Comparison of ENCODE assay signal across 18 cellular contexts in genomic region chr12:3553681-3554546, GRCh38.
DNase-seq lines count a peak whose midpoint lies in the region; ATAC-seq, FAIRE-seq and TF ChIP-seq lines count a peak whose summit lies in the region.
"Had no signal": no experiment of that assay in that cellular context is flagged by ENCODE, and none has a peak within 500 bp of the region (broad histone marks: within the 10 kb centered on the region; RNA-seq: fewer than 3 reads in every experiment).

No MANE protein-coding gene starts in this region.

- FAIRE-seq in urothelium cell line (lab: Jason Lieb, UNC): no peak

- peak; percentile 58 for DNase-seq in activated effector memory CD4-positive, alpha-beta T cell treated with anti-CD3 and anti-CD28 coated beads, Interleukin-2, amount 50 U/mL, for 16 hours
- no peak for DNase-seq in activated effector memory CD4-positive, alpha-beta T cell treated with Interleukin-2 at 50 U/mL for 16 hours
- DNase-seq in NOMO-1 treated with dmso at 0.1 percent for 144 hours (lab: John Stamatoyannopoulos, UW; ENCODE audit: unreplicated experiment): peak; percentile 11
- DNase-seq in endothelial cell (ENCODE audit: low spot score): peak; percentile 51
- DNase-seq in urothelium cell line (ENCODE audit: low spot score): peak; percentile 29
- no peak for DNase-seq in activated naive CD4-positive, alpha-beta T cell treated with anti-CD3 and anti-CD28 coated beads, Interleukin-2, amount 50 U/mL, for 72 hours (ENCODE audit: low spot score in 2 of 2)
- no peak for DNase-seq in ecto neural progenitor cell (ENCODE audit: low spot score)
- no peak for DNase-seq in naive thymus-derived CD4-positive, alpha-beta T cell
- DNase-seq: CD8-positive, alpha-beta memory T cell; effector CD8-positive, alpha-beta T cell; lower lobe of right lung; MM.1S; PC-3; right cardiac atrium; stimulated activated CD4-positive, alpha-beta T cell treated with anti-CD3 and anti-CD28 coated beads, Interleukin-2, amount 100 ng/mL, for 24 hours had no signal

- H3K36me3 ChIP-seq in naive thymus-derived CD4-positive, alpha-beta T cell (ENCODE audit: control insufficient read depth in 2 of 3, insufficient read depth in 3 of 3, low read length in 3 of 3): no peaks in the 10 kb centered on the region
- H3K36me3 ChIP-seq: lower lobe of right lung had no signal

- H3K4me3 Mint-ChIP-seq in endothelial cell (ENCODE audit: unreplicated experiment): no peak overlapping the region
- no peak overlapping the region for H3K4me3 Mint-ChIP-seq in naive thymus-derived CD4-positive, alpha-beta T cell
- H3K4me3 Mint-ChIP-seq: activated naive CD8-positive, alpha-beta T cell; CD8-positive, alpha-beta memory T cell; nephron; T-helper 1 cell treated with Interleukin-12 subunit alpha and Interleukin-12 subunit beta and Interleukin-4 antibody, amounts not matched to agents 30 μg/mL and 1 μg/mL, for 36 hours had no signal

- H3K36me3 Mint-ChIP-seq in endothelial cell (ENCODE audit: low read depth, unreplicated experiment): no peaks in the 10 kb centered on the region
- no peaks in the 10 kb centered on the region for H3K36me3 Mint-ChIP-seq in activated naive CD4-positive, alpha-beta T cell treated with anti-CD3 and anti-CD28 coated beads, Interleukin-2, amount 50 U/mL, for 72 hours
- H3K36me3 Mint-ChIP-seq in naive thymus-derived CD4-positive, alpha-beta T cell: no peaks in the 10 kb centered on the region
- H3K36me3 Mint-ChIP-seq: activated naive CD8-positive, alpha-beta T cell; CD8-positive, alpha-beta memory T cell had no signal

- peaks cover 29% of the 10 kb centered on the region for H3K4me1 Mint-ChIP-seq in endothelial cell (ENCODE audit: unreplicated experiment)
- peaks cover 0 to 7% (median 0%) of the 10 kb centered on the region in 7 donors for H3K4me1 Mint-ChIP-seq in naive thymus-derived CD4-positive, alpha-beta T cell
- H3K4me1 Mint-ChIP-seq: CD8-positive, alpha-beta memory T cell had no signal

- H3K4me3 ChIP-seq in naive thymus-derived CD4-positive, alpha-beta T cell (ENCODE audit: low read length): no peak overlapping the region
- H3K4me3 ChIP-seq: lower lobe of right lung had no signal

- no peaks in the 10 kb centered on the region for H3K4me1 ChIP-seq in naive thymus-derived CD4-positive, alpha-beta T cell (ENCODE audit: control insufficient read depth in 2 of 2, insufficient read depth in 2 of 2, low read length in 2 of 2)
- H3K4me1 ChIP-seq: lower lobe of right lung had no signal

- no peaks in the 10 kb centered on the region for H3K9me3 ChIP-seq in naive thymus-derived CD4-positive, alpha-beta T cell (ENCODE audit: control insufficient read depth in 2 of 3, low read length in 3 of 3)
- H3K9me3 ChIP-seq: lower lobe of right lung had no signal

- H3K9me3 Mint-ChIP-seq in endothelial cell (ENCODE audit: unreplicated experiment): no peaks in the 10 kb centered on the region
- no peaks in the 10 kb centered on the region for H3K9me3 Mint-ChIP-seq in activated naive CD4-positive, alpha-beta T cell treated with anti-CD3 and anti-CD28 coated beads, Interleukin-2, amount 50 U/mL, for 72 hours
- peaks cover 0 to 3% (median 0%) of the 10 kb centered on the region in 11 donors for H3K9me3 Mint-ChIP-seq in naive thymus-derived CD4-positive, alpha-beta T cell
- H3K9me3 Mint-ChIP-seq: T-helper 1 cell treated with Interleukin-12 subunit alpha and Interleukin-12 subunit beta and Interleukin-4 antibody, amounts not matched to agents 30 μg/mL and 1 μg/mL, for 36 hours had no signal

- peaks cover 6% of the 10 kb centered on the region for H3K27me3 Mint-ChIP-seq in endothelial cell (ENCODE audit: unreplicated experiment)
- H3K27me3 Mint-ChIP-seq in naive thymus-derived CD4-positive, alpha-beta T cell: peaks cover 17 to 42% (median 38%) of the 10 kb centered on the region in 5 donors

- TF ChIP-seq CTCF in endothelial cell (IDR thresholded peaks at IDR 0.05; ENCODE audit: unreplicated experiment): no peak

- intact Hi-C loops in naive thymus-derived CD4-positive, alpha-beta T cell (cut with micrococcal nuclease): no loop called here

- no peak overlapping the region for H3K27ac Mint-ChIP-seq in endothelial cell (ENCODE audit: unreplicated experiment)
- peak overlapping the region in 1 of 2 donors; percentile 70 for H3K27ac Mint-ChIP-seq in activated naive CD4-positive, alpha-beta T cell treated with anti-CD3 and anti-CD28 coated beads, Interleukin-2, amount 50 U/mL, for 72 hours
- no peak overlapping the region for H3K27ac Mint-ChIP-seq in naive thymus-derived CD4-positive, alpha-beta T cell
- H3K27ac Mint-ChIP-seq: activated naive CD8-positive, alpha-beta T cell; CD8-positive, alpha-beta memory T cell; nephron; T-helper 1 cell treated with Interleukin-12 subunit alpha and Interleukin-12 subunit beta and Interleukin-4 antibody, amounts not matched to agents 30 μg/mL and 1 μg/mL, for 36 hours had no signal

- no peak for ATAC-seq in activated naive CD4-positive, alpha-beta T cell treated with anti-CD3 and anti-CD28 coated beads, Interleukin-2, amount 50 U/mL, for 72 hours
- ATAC-seq in naive thymus-derived CD4-positive, alpha-beta T cell: no peak
- ATAC-seq: lower lobe of right lung, PC-3 had no signal

- POLR2A ChIA-PET in naive thymus-derived CD4-positive, alpha-beta T cell (lab: Charles Lee): no interaction called here

- no peak overlapping the region for H3K27ac ChIP-seq in naive thymus-derived CD4-positive, alpha-beta T cell (ENCODE audit: low read depth, low read length)
- H3K27ac ChIP-seq: lower lobe of right lung had no signal

- no peaks in the 10 kb centered on the region for H3K27me3 ChIP-seq in naive thymus-derived CD4-positive, alpha-beta T cell (ENCODE audit: control insufficient read depth in 2 of 2, insufficient read depth in 2 of 2, low read length in 2 of 2)

- CTCF ChIA-PET in naive thymus-derived CD4-positive, alpha-beta T cell (lab: Charles Lee): no interaction called here

Comparison
In these comparisons a context has a peak if more than half of its experiments do, and no peak if none do; other contexts are left out.
1. DNase-seq: peak in activated effector memory CD4-positive, alpha-beta T cell treated with anti-CD3 and anti-CD28 coated beads, Interleukin-2, amount 50 U/mL, for 16 hours (single experiment), NOMO-1 treated with dmso at 0.1 percent for 144 hours (single experiment), endothelial cell (single experiment) and urothelium cell line (single experiment); none in activated effector memory CD4-positive, alpha-beta T cell treated with Interleukin-2 at 50 U/mL for 16 hours (single experiment), activated naive CD4-positive, alpha-beta T cell treated with anti-CD3 and anti-CD28 coated beads, Interleukin-2, amount 50 U/mL, for 72 hours (0 of 2), ecto neural progenitor cell (single experiment) and naive thymus-derived CD4-positive, alpha-beta T cell (0 of 9).